ENCODE assay signal across 24 cellular contexts in the genomic region with DNA sequence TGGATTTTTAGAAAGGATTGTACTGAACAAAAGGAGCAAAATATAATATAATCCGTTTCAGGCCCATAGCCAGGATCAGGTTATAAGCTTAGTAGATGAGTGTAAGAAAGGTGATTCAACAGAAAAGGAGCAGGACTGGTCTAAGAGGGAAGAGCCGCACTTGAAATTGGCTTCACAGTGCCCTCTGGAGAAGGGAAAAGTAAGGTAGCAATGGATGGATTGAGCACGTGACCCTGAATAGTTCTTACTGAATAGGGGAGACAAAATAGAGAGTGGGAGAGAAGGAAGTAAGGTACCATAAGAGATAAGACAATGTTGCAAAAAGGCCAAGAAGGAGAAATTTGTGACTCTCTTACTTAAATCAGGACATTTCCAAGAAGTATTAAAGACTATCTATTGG. TPM values are rescaled to one million over a fixed set of nuclear protein-coding genes. Genes with fewer than 3 reads are reported as not detected.
"Had no signal": no experiment of that assay in that cellular context is flagged by ENCODE, and none has a peak within 500 bp of the region (broad histone marks: within the 10 kb centered on the region; RNA-seq: fewer than 3 reads in every experiment).

No MANE protein-coding gene starts in this region.

- H3K4me3 ChIP-seq: ascending aorta, esophagus squamous epithelium, neural progenitor cell, right lobe of liver, smooth muscle cell, transverse colon, vagina had no signal

- H3K27me3 Mint-ChIP-seq: activated naive CD8-positive, alpha-beta T cell treated with anti-CD3 and anti-CD28 coated beads, Interleukin-2, amount 50 U/mL, for 24 hours had no signal

- H3K27me3 ChIP-seq: ascending aorta, esophagus squamous epithelium, neural progenitor cell, right lobe of liver, transverse colon, vagina had no signal

- H3K9me3 Mint-ChIP-seq: activated naive CD4-positive, alpha-beta T cell treated with anti-CD3 and anti-CD28 coated beads for 36 hours; activated naive CD8-positive, alpha-beta T cell treated with anti-CD3 and anti-CD28 coated beads, Interleukin-2, amount 50 U/mL, for 24 hours; activated T-helper 2 cell treated with anti-CD3 and anti-CD28 coated beads, Interferon-gamma antibody, Interleukin-2, Interleukin-4, amounts not matched to agents 10 μg/mL and 5 μg/mL and 100 μg/mL, durations not matched to agents 14 hours and 24 hours and 36 hours; neural progenitor cell; T-helper 2 cell treated with Interferon-gamma antibody and Interleukin-4, amounts not matched to agents 5 μg/mL and 100 μg/mL, for 36 hours had no signal

- H3K4me2 ChIP-seq: neural progenitor cell, smooth muscle cell had no signal

- FAIRE-seq: colon, endometrium had no signal

- ATAC-seq: activated naive CD8-positive, alpha-beta T cell treated with anti-CD3 and anti-CD28 coated beads, Interleukin-2, amount 50 U/mL, for 24 hours; left cardiac atrium had no signal

- H3K36me3 Mint-ChIP-seq: neural progenitor cell had no signal

- H3K4me3 Mint-ChIP-seq: activated naive CD4-positive, alpha-beta T cell treated with anti-CD3 and anti-CD28 coated beads for 36 hours; activated naive CD8-positive, alpha-beta T cell treated with anti-CD3 and anti-CD28 coated beads, Interleukin-2, amount 50 U/mL, for 24 hours; neural progenitor cell; T-helper 2 cell treated with Interferon-gamma antibody and Interleukin-4, amounts not matched to agents 5 μg/mL and 100 μg/mL, for 36 hours had no signal

- H3K9me3 ChIP-seq: ascending aorta, esophagus squamous epithelium, right lobe of liver, transverse colon, vagina had no signal

- H3K27ac ChIP-seq: ascending aorta, esophagus squamous epithelium, neural progenitor cell, right lobe of liver, transverse colon, vagina had no signal

- H2AFZ ChIP-seq: neural progenitor cell had no signal

- H3K36me3 ChIP-seq: ascending aorta, esophagus squamous epithelium, neural progenitor cell, right lobe of liver, transverse colon, vagina had no signal

- DNase-seq: activated CD4-positive, CD25-positive, alpha-beta regulatory T cell; activated naive CD4-positive, alpha-beta T cell treated with anti-CD3 and anti-CD28 coated beads for 36 hours; activated naive CD8-positive, alpha-beta T cell treated with anti-CD3 and anti-CD28 coated beads, Interleukin-2, amount 50 U/mL, for 24 hours; esophagus squamous epithelium; foreskin fibroblast; glutamatergic neuron; left cardiac atrium; right lobe of liver; stimulated activated CD4-positive, alpha-beta T cell treated with anti-CD3 and anti-CD28 coated beads, Interleukin-4, amount 100 ng/mL, for 4 hours; stimulated activated CD8-positive, alpha-beta memory T cell treated with anti-CD3 and anti-CD28 coated beads, Interleukin-4, amount 100 ng/mL, for 48 hours; stimulated activated naive CD4-positive, alpha-beta T cell treated with Interleukin-2 at 50 U/mL for 16 hours; substantia nigra; transverse colon had no signal

- H3K4me1 ChIP-seq: ascending aorta, esophagus squamous epithelium, neural progenitor cell, transverse colon, vagina had no signal

- H3K9ac ChIP-seq: neural progenitor cell had no signal

- H3K27ac Mint-ChIP-seq: activated naive CD4-positive, alpha-beta T cell treated with anti-CD3 and anti-CD28 coated beads for 36 hours; activated naive CD8-positive, alpha-beta T cell treated with anti-CD3 and anti-CD28 coated beads, Interleukin-2, amount 50 U/mL, for 24 hours; activated T-helper 2 cell treated with anti-CD3 and anti-CD28 coated beads, Interferon-gamma antibody, Interleukin-2, Interleukin-4, amounts not matched to agents 10 μg/mL and 5 μg/mL and 100 μg/mL, durations not matched to agents 14 hours and 24 hours and 36 hours; neural progenitor cell; T-helper 2 cell treated with Interferon-gamma antibody and Interleukin-4, amounts not matched to agents 5 μg/mL and 100 μg/mL, for 36 hours had no signal

- H3K4me1 Mint-ChIP-seq: activated naive CD8-positive, alpha-beta T cell treated with anti-CD3 and anti-CD28 coated beads, Interleukin-2, amount 50 U/mL, for 24 hours had no signal

RNA-seq across cellular contexts. Expression of gene CXorf66, which starts 15.6 kb away (rescaled TPM):
- total RNA-seq: activated naive CD4-positive, alpha-beta T cell treated with anti-CD3 and anti-CD28 coated beads for 36 hours; activated T-helper 2 cell treated with anti-CD3 and anti-CD28 coated beads, Interferon-gamma antibody, Interleukin-2, Interleukin-4, amounts not matched to agents 10 μg/mL and 5 μg/mL and 100 μg/mL, durations not matched to agents 14 hours and 24 hours and 36 hours; ascending aorta; esophagus squamous epithelium; left cardiac atrium; lung microvascular endothelial cell; osteocyte; pulmonary artery endothelial cell; smooth muscle cell; transverse colon; vagina had no signal
